In the genomic region with DNA sequence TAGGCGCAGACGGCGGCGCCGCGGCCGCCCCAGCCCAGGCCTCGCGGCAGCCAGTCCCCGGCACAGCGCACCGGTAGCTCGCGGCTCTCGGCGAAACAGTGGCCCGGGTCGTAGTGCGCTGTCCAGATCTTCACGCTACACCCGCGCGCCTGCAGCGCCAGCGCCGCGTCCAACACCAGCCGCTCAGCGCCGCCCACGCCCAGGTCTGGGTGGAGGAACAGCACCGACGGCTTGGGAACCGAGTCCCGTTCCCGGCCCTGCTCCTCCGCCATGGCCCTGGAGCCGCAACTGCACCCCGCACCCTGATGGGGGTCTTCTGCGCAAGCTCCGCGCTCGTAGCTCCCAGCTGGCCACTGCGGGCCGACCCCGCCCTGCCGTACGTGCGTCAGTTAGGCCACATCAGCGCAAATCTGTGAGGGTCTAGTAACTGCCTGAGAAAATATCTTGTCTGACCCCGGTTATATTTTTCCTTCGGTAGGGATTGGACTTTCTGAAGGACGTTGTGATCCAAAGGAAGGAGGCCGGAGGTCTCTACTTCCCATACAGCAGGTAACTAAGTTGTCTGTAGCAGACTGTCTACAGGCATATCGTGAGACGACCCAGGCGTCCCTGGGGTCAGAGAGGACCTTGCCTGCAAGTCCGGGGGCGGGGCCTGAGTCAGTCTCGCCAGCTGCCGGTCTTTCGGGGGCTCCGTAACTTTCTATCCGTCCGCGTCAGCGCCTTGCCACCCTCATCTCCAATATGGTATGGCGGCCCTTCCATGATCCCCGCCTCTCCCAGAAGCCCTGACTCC, we compare ENCODE assay signal across 8 cellular contexts. TPM values are rescaled to one million over a fixed set of nuclear protein-coding genes. Genes with fewer than 3 reads are reported as not detected.
DNase-seq lines count a peak whose midpoint lies in the region; ATAC-seq and TF ChIP-seq lines count a peak whose summit lies in the region.

A gene with protein sequence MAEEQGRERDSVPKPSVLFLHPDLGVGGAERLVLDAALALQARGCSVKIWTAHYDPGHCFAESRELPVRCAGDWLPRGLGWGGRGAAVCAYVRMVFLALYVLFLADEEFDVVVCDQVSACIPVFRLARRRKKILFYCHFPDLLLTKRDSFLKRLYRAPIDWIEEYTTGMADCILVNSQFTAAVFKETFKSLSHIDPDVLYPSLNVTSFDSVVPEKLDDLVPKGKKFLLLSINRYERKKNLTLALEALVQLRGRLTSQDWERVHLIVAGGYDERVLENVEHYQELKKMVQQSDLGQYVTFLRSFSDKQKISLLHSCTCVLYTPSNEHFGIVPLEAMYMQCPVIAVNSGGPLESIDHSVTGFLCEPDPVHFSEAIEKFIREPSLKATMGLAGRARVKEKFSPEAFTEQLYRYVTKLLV (minus strand): TSS at position 320 of the 793 bp plus-strand sequence. CDS start 48 bp downstream, at position 272.
Gene SEC61B (plus strand): TSS at position 660 of the 793 bp plus-strand sequence. CDS start 82 bp downstream, at position 742.

- intact Hi-C loops in PC-9 (cut with micrococcal nuclease; ENCODE audit: unreplicated experiment): loop anchor here (5.0 kb wide), 1 partner anchor 415 kb away; the partner anchor contains the start of gene GALNT12

- H3K36me3 ChIP-seq in PC-9 (ENCODE audit: low read depth): peaks cover 31% of the 10 kb centered on the region
- H3K36me3 ChIP-seq in mucosa of rectum (ENCODE audit: control insufficient read depth in 2 of 2, insufficient read depth in 2 of 2, low read length in 2 of 2): peaks cover 22 to 30% of the 10 kb centered on the region in 2 donors

- CTCF ChIA-PET in PC-9 (lab: Charles Lee): interaction anchor here (0.6 kb wide), 2 partner anchors 44 to 81 kb away, joined by 3 read pairs; no protein-coding TSS in a partner anchor

- peaks cover 34% of the 10 kb centered on the region for H4K20me1 ChIP-seq in PC-9 (ENCODE audit: insufficient read depth)

- BruUV-seq in PC-9 (replicated peaks; lab: Mats Ljungman, UMichigan): no TSS peak

- peak within 1 kb of the TSS; percentile 100 for H3K27ac Mint-ChIP-seq in activated T-cell treated with anti-CD3 and anti-CD28 coated beads, Interleukin-2, amount 50 U/mL, for 24 hours

- H3K4me3 ChIP-seq in Jurkat, Clone E6-1 (ENCODE audit: low read length): peak within 1 kb of the TSS; percentile 89
- H3K4me3 ChIP-seq in PC-9: peak within 1 kb of the TSS; percentile 91
- H3K4me3 ChIP-seq in mucosa of rectum (ENCODE audit: low read length in 2 of 2): peak within 1 kb of the TSS; percentile 85 to 96

- H2AFZ ChIP-seq in PC-9: peak within 1 kb of the TSS; percentile 88

- H3K27me3 ChIP-seq in PC-9 (ENCODE audit: insufficient read depth, low read depth) (no peaks in the 10 kb centered on the region), mucosa of rectum (ENCODE audit: control insufficient read depth in 2 of 2, insufficient read depth in 2 of 2, low read length in 2 of 2) (no peaks in the 10 kb centered on the region)

- H3K9me3 Mint-ChIP-seq in activated T-cell treated with anti-CD3 and anti-CD28 coated beads, Interleukin-2, amount 50 U/mL, for 24 hours: no peaks in the 10 kb centered on the region

- no peaks in the 10 kb centered on the region; the same call in 1 of the 2 replicates for H3F3A ChIP-seq in PC-9 (ENCODE audit: insufficient read depth, low read depth)

- H3K27me3 Mint-ChIP-seq in activated T-cell treated with anti-CD3 and anti-CD28 coated beads, Interleukin-2, amount 50 U/mL, for 24 hours: no peaks in the 10 kb centered on the region

- no peaks in the 10 kb centered on the region for H3K9me2 ChIP-seq in PC-9 (ENCODE audit: insufficient read depth)

- ATAC-seq in GM21619 (IDR thresholded peaks at IDR 0.05; ENCODE audit: unreplicated experiment): peak; percentile 93

- peak; percentile 82 for DNase-seq in DMS153 (lab: John Stamatoyannopoulos, UW)
- DNase-seq in Jurkat, Clone E6-1 (ENCODE audit: low read depth, low spot score): peak; percentile 92
- peak; percentile 79 to 92 for DNase-seq in PC-9
- peak; percentile 94 for DNase-seq in activated T-cell treated with anti-CD3 and anti-CD28 coated beads, Interleukin-2, amount 50 U/mL, for 24 hours
- DNase-seq in erythroblast (lab: John Stamatoyannopoulos, UW): peak; percentile 97 to 98
- peak; percentile 97 for DNase-seq in stimulated activated CD8-positive, alpha-beta memory T cell treated with anti-CD3 and anti-CD28 coated beads, Interleukin-4, amount 100 ng/mL, for 48 hours

- TF ChIP-seq CTCF in PC-9 (conservative IDR thresholded peaks at IDR 0.05): no peak; the same call in 1 of the 2 replicates

- POLR2A ChIA-PET in PC-9 (lab: Charles Lee; ENCODE audit: unreplicated experiment): interaction anchor here (0.6 to 0.7 kb wide), 3 partner anchors 528 to 1312 kb away, joined by 3 to 12 read pairs (median 7); no protein-coding TSS in a partner anchor

- H3K9ac ChIP-seq in mucosa of rectum (ENCODE audit: low read depth in 1 of 2, low read length in 2 of 2): peak within 1 kb of the TSS; percentile 82 to 94

- H3K9me3 ChIP-seq in PC-9 (ENCODE audit: insufficient read depth, low read depth) (no peaks in the 10 kb centered on the region), mucosa of rectum (ENCODE audit: control insufficient read depth in 2 of 2, low read length in 2 of 2) (no peaks in the 10 kb centered on the region)

- peak; percentile 94 for TF ChIP-seq POLR2A in erythroblast (IDR thresholded peaks at IDR 0.05; ENCODE audit: low read length)

- peak within 1 kb of the TSS; percentile 94 for H3K4me2 ChIP-seq in PC-9

- H3K4me1 ChIP-seq in PC-9 (replicated peaks; ENCODE audit: insufficient read depth) (peaks cover 26% of the 10 kb centered on the region), mucosa of rectum (ENCODE audit: control insufficient read depth in 2 of 2, insufficient read depth in 2 of 2, low read length in 2 of 2) (peaks cover 13 to 17% of the 10 kb centered on the region in 2 donors)

- H3K4me3 Mint-ChIP-seq in activated T-cell treated with anti-CD3 and anti-CD28 coated beads, Interleukin-2, amount 50 U/mL, for 24 hours: peak within 1 kb of the TSS; percentile 95

- peaks cover 90% of the 10 kb centered on the region for H3K36me3 Mint-ChIP-seq in activated T-cell treated with anti-CD3 and anti-CD28 coated beads, Interleukin-2, amount 50 U/mL, for 24 hours (ENCODE audit: low read depth)

- H3K27ac ChIP-seq in PC-9 (peak within 1 kb of the TSS; percentile 83), mucosa of rectum (ENCODE audit: low read depth in 2 of 2, low read length in 2 of 2) (peak within 1 kb of the TSS; percentile 94)

- H3K4me1 Mint-ChIP-seq in activated T-cell treated with anti-CD3 and anti-CD28 coated beads, Interleukin-2, amount 50 U/mL, for 24 hours (ENCODE audit: low read depth): peaks cover 70% of the 10 kb centered on the region

- peaks cover 90% of the 10 kb centered on the region for H3K79me2 ChIP-seq in PC-9 (ENCODE audit: low read depth)

RNA-seq across cellular contexts. Expression of the first gene that starts in this region (rescaled TPM):
- 22.5 TPM for polyA plus RNA-seq in Jurkat, Clone E6-1 (2012; ENCODE audit: insufficient read depth, insufficient read length)
- total RNA-seq in PC-9 (2021): 30.2 and 32.6 TPM in 2 replicates

RNA-seq across cellular contexts. Expression of gene SEC61B, which starts in this region (rescaled TPM):
- polyA plus RNA-seq in Jurkat, Clone E6-1 (2012; ENCODE audit: insufficient read depth, insufficient read length): 289 TPM
- 97.7 and 163 TPM in 2 replicates for total RNA-seq in PC-9 (2021)

Comparison
In these comparisons a context has a peak if more than half of its experiments do, and no peak if none do; other contexts are left out.
1. Peak in every context shown above with its lines: DNase-seq, ATAC-seq, H3K4me3 ChIP-seq and H3K27ac ChIP-seq.